Comparison of ENCODE assay signal across 9 cellular contexts in the genomic region with DNA sequence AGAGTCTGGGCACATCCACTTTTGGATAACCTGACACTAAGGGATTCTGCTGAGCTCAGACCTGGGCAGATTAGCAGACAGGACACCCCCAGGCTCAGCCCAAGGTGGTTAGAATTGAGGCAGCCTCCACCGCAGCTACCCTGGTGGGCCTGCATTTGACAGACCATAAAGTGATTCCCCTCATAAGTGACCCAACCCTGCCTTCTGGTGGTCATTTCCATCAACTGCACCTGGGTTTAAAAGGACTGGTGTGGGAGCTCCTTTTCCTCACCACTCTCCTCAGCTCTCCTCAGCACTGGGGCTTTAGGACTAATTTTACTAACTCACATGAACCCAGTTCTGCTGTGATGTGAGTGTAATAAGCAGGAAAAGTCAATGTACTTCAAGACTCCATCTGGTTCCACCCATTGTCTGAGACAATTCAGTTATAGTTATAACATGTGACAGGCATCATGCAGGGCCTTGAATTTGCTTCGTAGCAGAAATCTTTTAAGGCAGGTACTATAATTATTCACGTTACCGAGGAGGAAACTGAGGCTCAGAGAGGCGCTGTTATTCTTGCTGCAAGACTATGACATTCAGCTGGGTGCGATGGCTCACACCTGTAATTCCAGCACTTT. TPM values are rescaled to one million over a fixed set of nuclear protein-coding genes. Genes with fewer than 3 reads are reported as not detected.
DNase-seq lines count a peak whose midpoint lies in the region; ATAC-seq and TF ChIP-seq lines count a peak whose summit lies in the region.
"Had no signal": no experiment of that assay in that cellular context is flagged by ENCODE, and none has a peak within 500 bp of the region (broad histone marks: within the 10 kb centered on the region; RNA-seq: fewer than 3 reads in every experiment).

No MANE protein-coding gene starts in this region.

- intact Hi-C loops in Calu3 (cut with micrococcal nuclease; ENCODE audit: unreplicated experiment) (loop anchor here (1.0 to 10.0 kb wide), 4 partner anchors 288 to 690 kb away; no protein-coding TSS in a partner anchor), right lobe of liver (cut with DNase I) (loop anchor here in 1 of 2 donors (10.0 kb wide), 1 partner anchor 290 kb away; no protein-coding TSS in a partner anchor), uterus (cut with DNase I; ENCODE audit: low total_unique reads) (no loop called here)

- BruUV-seq in Calu3 (replicated peaks; lab: Mats Ljungman, UMichigan), result no TSS peak

- H3K9me3 ChIP-seq in right lobe of liver, result no peaks in the 10 kb centered on the region
- H3K9me3 ChIP-seq in uterus, result no peaks in the 10 kb centered on the region

- H3K4me1 Mint-ChIP-seq in Calu3 (ENCODE audit: low read depth, unreplicated experiment) (peaks cover 8% of the 10 kb centered on the region), chondrocyte (ENCODE audit: low read depth) (peaks cover 21% of the 10 kb centered on the region)

- H3K36me3 ChIP-seq in right lobe of liver, result no peaks in the 10 kb centered on the region
- H3K36me3 ChIP-seq in uterus, result no peaks in the 10 kb centered on the region

- TF ChIP-seq POLR2A in right lobe of liver (IDR thresholded peaks at IDR 0.05) (no peak), uterus (IDR thresholded peaks at IDR 0.05) (no peak)

- DNase-seq in Calu3 (peak; percentile 55), NOMO-1 treated with dmso at 0.1 percent for 144 hours (lab: John Stamatoyannopoulos, UW; ENCODE audit: unreplicated experiment) (peak; percentile 11), chondrocyte (ENCODE audit: low spot score) (no peak), right lobe of liver (no peak), uterus (peak; percentile 27 to 55)
- no peak for DNase-seq in stimulated activated CD4-positive, alpha-beta T cell treated with anti-CD3 and anti-CD28 coated beads, Interleukin-4, amount 100 ng/mL, for 4 hours

- CTCF ChIA-PET in Calu3 (lab: Charles Lee), result interaction anchor here (0.5 to 1.1 kb wide), 5 partner anchors 10 to 690 kb away, joined by 3 to 5 read pairs (median 3); no protein-coding TSS in a partner anchor

- ATAC-seq in GM21825 (IDR thresholded peaks at IDR 0.05; ENCODE audit: unreplicated experiment) (peak; percentile 44), right lobe of liver (peak; percentile 45 to 58 (median 52)), HG03039 (IDR thresholded peaks at IDR 0.05; ENCODE audit: unreplicated experiment) (no peak)

- H3K27me3 Mint-ChIP-seq in Calu3 (ENCODE audit: unreplicated experiment) (peaks cover 17% of the 10 kb centered on the region), chondrocyte (ENCODE audit: low read depth) (no peaks in the 10 kb centered on the region)

- H3K4me3 Mint-ChIP-seq in Calu3 (ENCODE audit: low read depth, unreplicated experiment) (no peak overlapping the region), chondrocyte (ENCODE audit: unreplicated experiment) (no peak overlapping the region)

- H3K27ac Mint-ChIP-seq in Calu3 (ENCODE audit: unreplicated experiment) (no peak overlapping the region), chondrocyte (ENCODE audit: unreplicated experiment) (no peak overlapping the region)

- peak; percentile 35 for TF ChIP-seq CTCF in Calu3 (IDR thresholded peaks at IDR 0.05; ENCODE audit: unreplicated experiment)
- TF ChIP-seq CTCF in chondrocyte (IDR thresholded peaks at IDR 0.05), result peak; percentile 87
- peak; percentile 51 to 70 (median 65) for TF ChIP-seq CTCF in right lobe of liver (IDR thresholded peaks at IDR 0.05)
- TF ChIP-seq CTCF in uterus (IDR thresholded peaks at IDR 0.05), result peak; percentile 51 to 70 (median 60)

- WGBS in right lobe of liver (ENCODE audit: insufficient coverage, low coverage, low lambda C conversion rate, missing lambda C conversion rate), result 48% methylated on average over 6 of the region's 6 CpGs

- H3K4me1 ChIP-seq in right lobe of liver (no peaks in the 10 kb centered on the region), uterus (no peaks in the 10 kb centered on the region)

- H3K9me3 Mint-ChIP-seq in Calu3 (ENCODE audit: low read depth, unreplicated experiment) (no peaks in the 10 kb centered on the region), chondrocyte (ENCODE audit: low read depth) (no peaks in the 10 kb centered on the region)

- H3K36me3 Mint-ChIP-seq in Calu3 (ENCODE audit: insufficient read depth, unreplicated experiment) (no peaks in the 10 kb centered on the region), chondrocyte (ENCODE audit: low read depth) (no peaks in the 10 kb centered on the region)

- H3K27me3 ChIP-seq in right lobe of liver, result no peaks in the 10 kb centered on the region
- H3K27me3 ChIP-seq in uterus, result no peaks in the 10 kb centered on the region

- H3K27ac ChIP-seq in right lobe of liver (no peak overlapping the region), uterus (no peak overlapping the region)

- no peak overlapping the region for H3K4me3 ChIP-seq in right lobe of liver
- no peak overlapping the region for H3K4me3 ChIP-seq in uterus
- H3K4me3 ChIP-seq: skin epidermis had no signal

RNA-seq across cellular contexts. Expression of gene MYH3, which starts 42.5 kb away (rescaled TPM):
- 2.7 and 2.9 TPM in 2 replicates for total RNA-seq in Calu3 (2022)
- total RNA-seq in chondrocyte, result 3.0 to 3.5 TPM (median 3.2 TPM) in 3 replicates
- total RNA-seq in right lobe of liver, result 1 to 10 TPM in 4 of 6 experiments, under 1 TPM in 2; 0.68 to 2.6 (median 1.2) TPM
- total RNA-seq in uterus, result 10 to 100 TPM in 1 of 4 donors, 1 to 10 TPM in 2, under 1 TPM in 1; under 0.01 to 11.9 (median 3.1) TPM

Comparison
In these comparisons a context has a peak if more than half of its experiments do, and no peak if none do; other contexts are left out.
1. DNase-seq: peak in Calu3 (single experiment), NOMO-1 treated with dmso at 0.1 percent for 144 hours (single experiment) and uterus (2 of 2); none in chondrocyte (single experiment), right lobe of liver (0 of 3) and stimulated activated CD4-positive, alpha-beta T cell treated with anti-CD3 and anti-CD28 coated beads, Interleukin-4, amount 100 ng/mL, for 4 hours (0 of 2).
2. CTCF ChIP-seq: peak in every context shown above with its lines; median percentile 87 in chondrocyte; 65 in right lobe of liver; 60 in uterus; 35 in Calu3.